4 cellular contexts compared by ENCODE assay signal in the genomic region with DNA sequence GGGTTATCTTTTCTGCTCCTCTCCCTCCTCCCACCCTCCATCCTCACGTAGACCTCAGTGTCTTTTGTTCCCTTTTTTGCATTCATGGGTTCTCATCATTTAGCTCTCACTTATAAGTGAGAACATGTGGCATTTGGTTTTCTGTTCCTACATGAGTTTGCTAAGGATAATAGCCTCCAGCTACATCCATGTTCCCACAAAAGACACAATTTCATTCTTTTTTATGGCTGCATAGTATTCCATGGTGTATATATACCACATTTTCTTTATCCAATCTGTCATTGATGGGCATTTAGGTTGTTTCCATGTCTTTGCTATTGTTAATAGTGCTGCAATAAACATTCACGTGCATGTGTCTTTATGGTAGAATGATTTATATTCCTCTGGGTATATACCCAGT. TPM values are rescaled to one million over a fixed set of nuclear protein-coding genes. Genes with fewer than 3 reads are reported as not detected.
DNase-seq lines count a peak whose midpoint lies in the region; ATAC-seq, FAIRE-seq and TF ChIP-seq lines count a peak whose summit lies in the region.
"Not testable (repeated sequence)": the region's sequence is repeated elsewhere in the genome, so short reads cannot be mapped to it uniquely, and the experiment has no call there.

No MANE protein-coding gene starts in this region.

- H3K27ac Mint-ChIP-seq in endodermal cell = not testable (repeated sequence)

- H3K9ac ChIP-seq in K562 (ENCODE audit: insufficient read depth in 1 of 2, low read depth in 2 of 2, low read length in 2 of 2); endodermal cell (ENCODE audit: extremely low read depth, low read length, poor library complexity, severe bottlenecking): not testable (repeated sequence)

- not testable (repeated sequence) for H3K9me3 ChIP-seq in HEK293 (ENCODE audit: control insufficient read depth, insufficient read depth, low read depth, low read length); K562 (replicated peaks; ENCODE audit: control insufficient read depth, insufficient read depth, low read depth, low read length)
- H3K9me3 ChIP-seq in endodermal cell (ENCODE audit: control insufficient read depth, low read length) = peaks cover 34% of the 10 kb centered on the region

- H3K4me2 ChIP-seq in K562 (ENCODE audit: insufficient read depth, low read length) = not testable (repeated sequence)

- CTCF ChIA-PET in HEK293 (lab: Yijun Ruan, JAX); K562 (lab: Yijun Ruan, JAX; ENCODE audit: low intra/inter-chr PET ratio): not testable (repeated sequence)

- in situ Hi-C loops in K562 (cut with MboI) = not testable (repeated sequence)

- peaks cover 56% of the 10 kb centered on the region for H3K9me3 Mint-ChIP-seq in endodermal cell

- not testable (repeated sequence) for TF ChIP-seq EP300 in K562 (IDR thresholded peaks at IDR 0.05; ENCODE audit: low read length)

- POLR2A ChIA-PET in HEK293 (lab: Yijun Ruan, JAX); K562 (lab: Yijun Ruan, JAX): not testable (repeated sequence)

- not testable (repeated sequence) for H3K27ac ChIP-seq in HEK293 (ENCODE audit: extremely low read depth, low read depth, low read length); K562 (ENCODE audit: extremely low read depth, low read depth, low read length); endodermal cell (ENCODE audit: low read depth, low read length)

- not testable (repeated sequence) for H3K4me3 ChIP-seq in HEK293 (ENCODE audit: low read depth, low read length); K562
- peak overlapping the region; percentile 49 for H3K4me3 ChIP-seq in endodermal cell (ENCODE audit: low read length)

- not testable (repeated sequence) for FAIRE-seq in K562 (lab: Jason Lieb, UNC)

- not testable (repeated sequence) for TF ChIP-seq CTCF in HEK293 (tag by site-specific recombination; IDR thresholded peaks at IDR 0.05); K562 (IDR thresholded peaks at IDR 0.05 in 2 of 3, conservative IDR thresholded peaks at IDR 0.05 in 1 of 3; ENCODE audit: insufficient read depth in 2 of 3, low read depth in 1 of 3, low read length in 3 of 3); endodermal cell (conservative IDR thresholded peaks at IDR 0.05)

- H3K4me1 ChIP-seq in HEK293 (ENCODE audit: control insufficient read depth, insufficient read depth, low read length); K562 (replicated peaks in 1 of 2; ENCODE audit: control insufficient read depth in 2 of 2, insufficient read depth in 2 of 2, low read length in 2 of 2); endodermal cell (ENCODE audit: control insufficient read depth, insufficient read depth, low read length): not testable (repeated sequence)

- not testable (repeated sequence) for BruUV-seq in K562 (replicated peaks; lab: Mats Ljungman, UMichigan)

- not testable (repeated sequence) for ATAC-seq in SK-N-SH treated with all-trans-retinoic acid at 6 μM for 48 hours, K562

- H3K79me2 ChIP-seq in K562 (ENCODE audit: control insufficient read depth, insufficient read depth, low read length) = not testable (repeated sequence)

- not testable (repeated sequence) for H3K36me3 ChIP-seq in HEK293 (ENCODE audit: control insufficient read depth in 2 of 2, insufficient read depth in 1 of 2, low read length in 2 of 2); K562 (ENCODE audit: control insufficient read depth, insufficient read depth, low read length); endodermal cell (ENCODE audit: control insufficient read depth, insufficient read depth, low read length)

- not testable (repeated sequence) for TF ChIP-seq POLR2A in K562 (conservative IDR thresholded peaks at IDR 0.05)

- not testable (repeated sequence) for H3K27me3 Mint-ChIP-seq in endodermal cell (ENCODE audit: insufficient read depth)

- intact Hi-C loops in K562 (cut with micrococcal nuclease) = not testable (repeated sequence)

- peaks cover 35% of the 10 kb centered on the region for H3K36me3 Mint-ChIP-seq in endodermal cell (ENCODE audit: low read depth)

- DNase-seq in K562 (ENCODE audit: extremely low read depth in 1 of 4, low spot score in 3 of 4); endodermal cell: not testable (repeated sequence)

- TF ChIP-seq RAD21 in K562 (CRISPR knock-in tag; conservative IDR thresholded peaks at IDR 0.05 in 1 of 2, IDR thresholded peaks at IDR 0.05 in 1 of 2) = not testable (repeated sequence)

- not testable (repeated sequence) for H3K9me1 ChIP-seq in K562 (ENCODE audit: control insufficient read depth, insufficient read depth, low read length)

- H4K20me1 ChIP-seq in K562 (replicated peaks; ENCODE audit: control insufficient read depth, insufficient read depth, low read length) = not testable (repeated sequence)

- H3K4me3 Mint-ChIP-seq in endodermal cell = not testable (repeated sequence)

- not testable (repeated sequence) for H2AFZ ChIP-seq in K562 (ENCODE audit: low read depth, low read length)

- H3K27me3 ChIP-seq in K562 (ENCODE audit: control insufficient read depth in 2 of 2, insufficient read depth in 2 of 2, low read length in 2 of 2); endodermal cell (ENCODE audit: control insufficient read depth, insufficient read depth, low read length, poor library complexity, severe bottlenecking): not testable (repeated sequence)

- WGBS in K562 (ENCODE audit: insufficient coverage, low coverage, missing lambda C conversion rate) = 0% methylated on average over 2 of the region's 2 CpGs
- 95% methylated on average over 2 of the region's 2 CpGs; no CpG with 5 or more reads in 1 of the 2 experiments for WGBS in endodermal cell (ENCODE audit: insufficient coverage in 1 of 2, insufficient read length in 1 of 2), 2 experiments

- H3K4me1 Mint-ChIP-seq in endodermal cell = not testable (repeated sequence)

TF ChIP-seq in HEK293, 187 proteins besides CTCF, POLR2A, EP300 and RAD21:
- TF ChIP-seq ZNF146 (tag by site-specific recombination; IDR thresholded peaks at IDR 0.05) = peak; percentile 28; the same call in 1 of the 2 replicates

TF ChIP-seq in SK-N-SH treated with all-trans-retinoic acid at 6 μM for 48 hours, 23 proteins besides CTCF, POLR2A, EP300 and RAD21:
- TF ChIP-seq ZNF8 (CRISPR knock-in tag; IDR thresholded peaks at IDR 0.05) = peak; percentile 72

TF ChIP-seq in K562, 482 proteins besides CTCF, POLR2A, EP300 and RAD21:
- TF ChIP-seq ZNF146 (CRISPR knock-in tag; IDR thresholded peaks at IDR 0.05; ENCODE audit: unreplicated experiment) = peak; percentile 62
- peak; percentile 28 for TF ChIP-seq RBM25 (IDR thresholded peaks at IDR 0.05; ENCODE audit: low read depth, low read length, severe bottlenecking)

RNA-seq across cellular contexts. Expression of a gene that starts 11.7 kb away (rescaled TPM):
- 107 and 250 TPM in 2 replicates for total RNA-seq in K562 (2011; cell fraction: chromatin; rRNA removed; ENCODE audit: low replicate concordance)
- 48.2 and 69.0 TPM in 2 replicates for total RNA-seq in K562 (2011; cell fraction: nucleolus; rRNA removed)
- total RNA-seq in K562 (2011; cell fraction: nucleoplasm; rRNA removed) = 101 and 112 TPM in 2 replicates
- total RNA-seq in K562 (2014; rRNA removed) = 117 and 124 TPM in 2 replicates
- 135 and 145 TPM in 2 replicates for total RNA-seq in K562 (2014; rRNA removed; fragmentation: Illumina TruSeq; extraction: Trizol)
- 125 and 137 TPM in 2 replicates for total RNA-seq in K562 (2015; rRNA removed; fragmentation: Illumina TruSeq; extraction: Trizol)
- total RNA-seq in K562 (2021) = 99.1 and 101 TPM in 2 replicates
- polyA plus RNA-seq in K562 (2011; rRNA removed) = 170 and 189 TPM in 2 replicates
- 45.3 and 102 TPM in 2 replicates for polyA plus RNA-seq in K562 (2011; cell fraction: cytosol; rRNA removed)
- polyA plus RNA-seq in K562 (2011; cell fraction: nucleus; rRNA removed) = 63.5 and 133 TPM in 2 replicates
- 92.1 and 97.5 TPM in 2 replicates for polyA plus RNA-seq in K562 (2012)
- polyA plus RNA-seq in K562 (2014; fragmentation: Illumina TruSeq; extraction: Trizol) = 117 and 130 TPM in 2 replicates
- 100 to 1,000 TPM in 1 of 2 experiments, 10 to 100 TPM in 1; 64.3 to 155 TPM for polyA plus RNA-seq in K562 (2014; fragmentation: Nextera tagmentation; extraction: Ambion mirVana)
- polyA plus RNA-seq in K562 (2014; rRNA removed) = 86.0 and 98.0 TPM in 2 replicates
- polyA minus RNA-seq in K562 (2011; rRNA and poly(A)+ RNA removed) = 366 and 401 TPM in 2 replicates
- polyA minus RNA-seq in K562 (2011; cell fraction: cytosol; rRNA and poly(A)+ RNA removed) = 92.1 and 103 TPM in 2 replicates
- polyA minus RNA-seq in K562 (2011; cell fraction: nucleus; rRNA and poly(A)+ RNA removed) = 73.8 and 174 TPM in 2 replicates
- total RNA-seq in endodermal cell = 100 to 1,000 TPM; 161 to 184 TPM
- polyA plus RNA-seq in endodermal cell (2013, experiment 1 of 2) = 122 TPM
- polyA plus RNA-seq in endodermal cell (2013, experiment 2 of 2) = 128 TPM

RNA-seq across cellular contexts. Expression of a gene that starts 57.3 kb away (rescaled TPM):
- 38.6 and 79.2 TPM in 2 replicates for total RNA-seq in K562 (2011; cell fraction: chromatin; rRNA removed; ENCODE audit: low replicate concordance)
- total RNA-seq in K562 (2011; cell fraction: nucleolus; rRNA removed) = 28.6 and 29.9 TPM in 2 replicates
- total RNA-seq in K562 (2011; cell fraction: nucleoplasm; rRNA removed) = 45.2 and 53.5 TPM in 2 replicates
- 193 and 237 TPM in 2 replicates for total RNA-seq in K562 (2014; rRNA removed)
- total RNA-seq in K562 (2014; rRNA removed; fragmentation: Illumina TruSeq; extraction: Trizol) = 202 and 232 TPM in 2 replicates
- 216 and 229 TPM in 2 replicates for total RNA-seq in K562 (2015; rRNA removed; fragmentation: Illumina TruSeq; extraction: Trizol)
- 148 and 159 TPM in 2 replicates for total RNA-seq in K562 (2021)
- polyA plus RNA-seq in K562 (2011; rRNA removed) = 131 and 189 TPM in 2 replicates
- 101 TPM in 2 replicates for polyA plus RNA-seq in K562 (2011; cell fraction: cytosol; rRNA removed)
- polyA plus RNA-seq in K562 (2011; cell fraction: nucleus; rRNA removed) = 42.1 and 51.3 TPM in 2 replicates
- 100 and 122 TPM in 2 replicates for polyA plus RNA-seq in K562 (2012)
- 197 and 219 TPM in 2 replicates for polyA plus RNA-seq in K562 (2014; fragmentation: Illumina TruSeq; extraction: Trizol)
- polyA plus RNA-seq in K562 (2014; fragmentation: Nextera tagmentation; extraction: Ambion mirVana) = 100 to 1,000 TPM; 330 to 397 TPM
- 233 and 261 TPM in 2 replicates for polyA plus RNA-seq in K562 (2014; rRNA removed)
- polyA minus RNA-seq in K562 (2011; rRNA and poly(A)+ RNA removed) = 157 and 168 TPM in 2 replicates
- polyA minus RNA-seq in K562 (2011; cell fraction: cytosol; rRNA and poly(A)+ RNA removed) = 36.2 and 63.4 TPM in 2 replicates
- 37.8 and 82.5 TPM in 2 replicates for polyA minus RNA-seq in K562 (2011; cell fraction: nucleus; rRNA and poly(A)+ RNA removed)
- 10 to 100 TPM; 34.8 to 38.7 TPM for total RNA-seq in endodermal cell
- polyA plus RNA-seq in endodermal cell (2013, experiment 1 of 2) = 54.7 TPM
- polyA plus RNA-seq in endodermal cell (2013, experiment 2 of 2) = 45.2 TPM
